ENCODE assay signal across 8 cellular contexts in genomic region chr1:12173631-12174121, GRCh38. TPM values are rescaled to one million over a fixed set of nuclear protein-coding genes. Genes with fewer than 3 reads are reported as not detected.
DNase-seq lines count a peak whose midpoint lies in the region; ATAC-seq and TF ChIP-seq lines count a peak whose summit lies in the region.

No MANE protein-coding gene starts in this region.

- H3K27ac ChIP-seq in heart left ventricle = peak overlapping the region; percentile 45 to 96 (median 74)

- peaks cover 0 to 36% (median 0%) of the 10 kb centered on the region in 9 donors for H3K36me3 ChIP-seq in heart left ventricle

- no peaks in the 10 kb centered on the region for H3K9me3 ChIP-seq in heart left ventricle

- H3K4me3 ChIP-seq in Jurkat, Clone E6-1 (ENCODE audit: low read length) = no peak overlapping the region
- H3K4me3 ChIP-seq in heart left ventricle = peak overlapping the region in 4 of 12 donors; percentile 7 to 32 (median 12)

- intact Hi-C loops in heart left ventricle (cut with DNase I) = no loop called here

- H3K4me1 ChIP-seq in heart left ventricle = peaks cover 16 to 100% (median 75%) of the 10 kb centered on the region in 12 donors

- no peaks in the 10 kb centered on the region for H3K27me3 ChIP-seq in heart left ventricle

- ATAC-seq in heart left ventricle (peak; percentile 5 to 71 (median 23)), GM19023 (IDR thresholded peaks at IDR 0.05; ENCODE audit: unreplicated experiment) (no peak)

- TF ChIP-seq POLR2A in heart left ventricle (IDR thresholded peaks at IDR 0.05) = no peak

- 44 to 51% (median 49%) methylated on average over 8 to 11 of the region's 11 CpGs for WGBS in heart left ventricle, 4 donors

- peak; percentile 78 for DNase-seq in Jurkat, Clone E6-1 (ENCODE audit: low read depth, low spot score)
- DNase-seq in activated CD8-positive, alpha-beta memory T cell treated with anti-CD3 and anti-CD28 coated beads, Interleukin-2, amount 50 U/mL, for 1 hour (ENCODE audit: extremely low read depth) = peak; percentile 96
- DNase-seq in heart left ventricle = peak; percentile 67 to 82 (median 70)
- DNase-seq in stimulated activated CD4-positive, alpha-beta T cell treated with anti-CD3 and anti-CD28 coated beads, Interleukin-4, amount 100 ng/mL, for 4 hours = peak; percentile 74 to 97
- DNase-seq in DMS53 (lab: John Stamatoyannopoulos, UW) = no peak
- DNase-seq in HK-2 (ENCODE audit: unreplicated experiment) = no peak
- DNase-seq in mesenteric fat pad (ENCODE audit: low spot score) = no peak

- TF ChIP-seq CTCF in heart left ventricle (IDR thresholded peaks at IDR 0.05) = no peak

RNA-seq across cellular contexts. Expression of gene TNFRSF1B, which starts 6.9 kb away (rescaled TPM):
- polyA plus RNA-seq in Jurkat, Clone E6-1 (2012; ENCODE audit: insufficient read depth, insufficient read length) = not detected
- 10 to 100 TPM; 11.2 to 71.0 (median 16.6) TPM for total RNA-seq in heart left ventricle
- 10 to 100 TPM in 1 of 2 donors, 1 to 10 TPM in 1; 8.6 to 14.9 TPM for polyA plus RNA-seq in heart left ventricle
- 95.6 TPM for total RNA-seq in mesenteric fat pad

RNA-seq across cellular contexts. Expression of gene VPS13D, which starts 56.2 kb away (rescaled TPM):
- 13.3 TPM for polyA plus RNA-seq in Jurkat, Clone E6-1 (2012; ENCODE audit: insufficient read depth, insufficient read length)
- 100 to 1,000 TPM in 4 of 9 donors, 10 to 100 TPM in 5; 74.3 to 301 (median 95.8) TPM for total RNA-seq in heart left ventricle
- 10 to 100 TPM; 32.1 to 84.8 TPM for polyA plus RNA-seq in heart left ventricle
- 143 TPM for total RNA-seq in mesenteric fat pad

Comparison
In these comparisons a context has a peak if more than half of its experiments do, and no peak if none do; other contexts are left out.
1. DNase-seq: peak in Jurkat, Clone E6-1 (single experiment), activated CD8-positive, alpha-beta memory T cell treated with anti-CD3 and anti-CD28 coated beads, Interleukin-2, amount 50 U/mL, for 1 hour (single experiment), heart left ventricle (5 of 5) and stimulated activated CD4-positive, alpha-beta T cell treated with anti-CD3 and anti-CD28 coated beads, Interleukin-4, amount 100 ng/mL, for 4 hours (2 of 2); none in DMS53 (single experiment), HK-2 (single experiment) and mesenteric fat pad (single experiment).